In genomic region chr7:108358553-108358952, GRCh38 we compare ENCODE assay signal across 11 cellular contexts.
A peak's percentile ranks its signal among the peaks of the same experiment; 100 is the strongest.
DNase-seq lines count a peak whose midpoint lies in the region; ATAC-seq and TF ChIP-seq lines count a peak whose summit lies in the region.
"Had no signal": no experiment of that assay in that cellular context is flagged by ENCODE, and none has a peak within 500 bp of the region (broad histone marks: within the 10 kb centered on the region; RNA-seq: fewer than 3 reads in every experiment).

No MANE protein-coding gene starts in this region.

- H3F3A ChIP-seq in PC-3 (ENCODE audit: low read length, unreplicated experiment) = no peaks in the 10 kb centered on the region

- H3K9me2 ChIP-seq in PC-3 (replicated peaks; ENCODE audit: low read length) = no peaks in the 10 kb centered on the region

- peak; percentile 13 for DNase-seq in AG08396 (ENCODE audit: low spot score)
- peak; percentile 68 for DNase-seq in MG63
- peak; percentile 87 for DNase-seq in PC-3
- peak; percentile 97 to 98 for DNase-seq in foreskin fibroblast
- no peak for DNase-seq in SK-N-DZ (ENCODE audit: low spot score)
- DNase-seq in G401 (ENCODE audit: low spot score) = no peak
- DNase-seq in anterior cingulate cortex (lab: John Stamatoyannopoulos, UW) = no peak
- DNase-seq: activated CD8-positive, alpha-beta memory T cell treated with anti-CD3 and anti-CD28 coated beads for 24 hours had no signal

- H3K27me3 ChIP-seq in MG63 = no peaks in the 10 kb centered on the region
- no peaks in the 10 kb centered on the region for H3K27me3 ChIP-seq in PC-3 (ENCODE audit: low read length)
- H3K27me3 ChIP-seq: esophagus muscularis mucosa had no signal

- no peaks in the 10 kb centered on the region for H3K79me2 ChIP-seq in PC-3 (ENCODE audit: low read length)

- no peaks in the 10 kb centered on the region for H3K9me3 ChIP-seq in MG63
- no peaks in the 10 kb centered on the region for H3K9me3 ChIP-seq in PC-3 (ENCODE audit: low read length)
- H3K9me3 ChIP-seq: esophagus muscularis mucosa had no signal

- H3K4me2 ChIP-seq in PC-3 (ENCODE audit: low read length) = peak overlapping the region; percentile 30; the same call in 1 of the 2 replicates

- H3K4me1 ChIP-seq in PC-3 (ENCODE audit: insufficient read depth, low read length) = peaks cover 15% of the 10 kb centered on the region
- H3K4me1 ChIP-seq: esophagus muscularis mucosa had no signal

- H4K20me1 ChIP-seq in PC-3 (ENCODE audit: low read length) = no peaks in the 10 kb centered on the region

- POLR2A ChIA-PET in PC-3 (lab: Charles Lee; ENCODE audit: unreplicated experiment) = no interaction called here

- intact Hi-C loops in PC-3 (cut with micrococcal nuclease) = no loop called here

- in situ Hi-C loops in G401 (cut with HindIII; ENCODE audit: low sequenced_read_pairs) = no loop called here

- no peak overlapping the region for H3K27ac ChIP-seq in PC-3 (ENCODE audit: low read length)
- H3K27ac ChIP-seq: esophagus muscularis mucosa, skin epidermis had no signal

- TF ChIP-seq CTCF in PC-3 (conservative IDR thresholded peaks at IDR 0.05; ENCODE audit: low read depth, low read length) (no peak), foreskin fibroblast (IDR thresholded peaks at IDR 0.05; ENCODE audit: low read depth, low read length) (no peak)

- peak; percentile 85 for ATAC-seq in PC-3
- no peak for ATAC-seq in GM21381 (IDR thresholded peaks at IDR 0.05; ENCODE audit: unreplicated experiment)

- BruUV-seq in PC-3 (replicated peaks; lab: Mats Ljungman, UMichigan) = no TSS peak

- CTCF ChIA-PET in PC-3 (lab: Charles Lee) = interaction anchor here (0.6 kb wide), 1 partner anchor 263 kb away, joined by 3 read pairs; no protein-coding TSS in a partner anchor

- H2AFZ ChIP-seq in PC-3 (ENCODE audit: low read length) = no peak overlapping the region

- H3K4me3 ChIP-seq in MG63 (no peak overlapping the region), PC-3 (ENCODE audit: low read length) (no peak overlapping the region), foreskin fibroblast (ENCODE audit: low read depth in 1 of 2, low read length in 2 of 2) (no peak overlapping the region)
- H3K4me3 ChIP-seq: esophagus muscularis mucosa, skin epidermis had no signal

- H3K36me3 ChIP-seq in MG63 (no peaks in the 10 kb centered on the region), PC-3 (ENCODE audit: low read depth, low read length) (no peaks in the 10 kb centered on the region)
- H3K36me3 ChIP-seq: esophagus muscularis mucosa had no signal

- H3K9ac ChIP-seq in PC-3 (ENCODE audit: low read length) = no peak overlapping the region

Comparison
In these comparisons a context has a peak if more than half of its experiments do, and no peak if none do; other contexts are left out.
1. DNase-seq: peak in AG08396 (single experiment), MG63 (single experiment), PC-3 (single experiment) and foreskin fibroblast (2 of 2); none in SK-N-DZ (single experiment), G401 (single experiment) and anterior cingulate cortex (0 of 58).